In genomic region chr7:18345641-18346234, GRCh38 we compare ENCODE assay signal across 8 cellular contexts.
DNase-seq lines count a peak whose midpoint lies in the region; ATAC-seq, FAIRE-seq and TF ChIP-seq lines count a peak whose summit lies in the region.

No MANE protein-coding gene starts in this region.

- ATAC-seq in GM19351 (IDR thresholded peaks at IDR 0.05; ENCODE audit: unreplicated experiment) (peak; percentile 77), GM19455 (IDR thresholded peaks at IDR 0.05; ENCODE audit: unreplicated experiment) (no peak)

- DNase-seq in D721Med (ENCODE audit: insufficient read length, low spot score): no peak
- peak; percentile 76 for DNase-seq in LoVo (ENCODE audit: low spot score)
- peak; percentile 77 for DNase-seq in RPMI8226
- peak; percentile 26 to 52 for DNase-seq in dermis microvascular lymphatic vessel endothelial cell (ENCODE audit: low read depth in 2 of 2)
- DNase-seq in lung microvascular endothelial cell (ENCODE audit: low read depth in 2 of 2): peak; percentile 32 to 62
- no peak for DNase-seq in activated CD4-positive, CD25-positive, alpha-beta regulatory T cell (lab: John Stamatoyannopoulos, UW)

- FAIRE-seq in D721Med (lab: Jason Lieb, UNC): peak; percentile 41

- TF ChIP-seq CTCF in D721Med (IDR thresholded peaks at IDR 0.05; ENCODE audit: insufficient read depth, missing control alignments): peak; percentile 80

Comparison
In these comparisons a context has a peak if more than half of its experiments do, and no peak if none do; other contexts are left out.
1. DNase-seq: peak in LoVo (single experiment), RPMI8226 (single experiment), dermis microvascular lymphatic vessel endothelial cell (2 of 2) and lung microvascular endothelial cell (2 of 2); none in D721Med (single experiment) and activated CD4-positive, CD25-positive, alpha-beta regulatory T cell (0 of 4).